In the genomic region with DNA sequence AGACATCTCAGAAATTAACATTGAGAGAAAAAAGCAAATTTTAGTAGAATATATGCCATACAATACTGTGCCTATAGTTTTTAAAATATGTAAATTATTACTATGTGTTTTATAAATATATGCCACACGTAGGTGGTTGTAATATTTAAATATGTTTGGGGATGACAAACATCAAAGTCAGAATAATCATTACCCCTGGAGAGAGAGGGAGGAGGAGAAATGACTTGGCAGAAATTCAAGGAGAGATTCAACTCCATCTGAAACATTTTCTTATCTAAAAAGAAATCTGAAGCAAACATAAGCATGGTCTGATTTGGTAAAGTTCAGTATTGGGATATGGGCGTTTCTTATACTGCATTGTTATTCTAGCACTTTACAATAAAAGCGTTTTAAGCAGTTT, we compare ENCODE assay signal across 7 cellular contexts.
"Had no signal": no experiment of that assay in that cellular context is flagged by ENCODE, and none has a peak within 500 bp of the region (broad histone marks: within the 10 kb centered on the region; RNA-seq: fewer than 3 reads in every experiment).

No MANE protein-coding gene starts in this region.

- DNase-seq: IMR-90, KBM-7, KG1 had no signal

- H3K27ac ChIP-seq: HL-60, KMS-11 had no signal

- H3K9ac ChIP-seq: KMS-11 had no signal

- ATAC-seq: HepG2 had no signal

- H3K4me2 ChIP-seq: KMS-11 had no signal

- FAIRE-seq: HepG2, HTR-8/SVneo had no signal
